8 cellular contexts compared by ENCODE assay signal in genomic region chr6:37169458-37170272, GRCh38. TPM values are rescaled to one million over a fixed set of nuclear protein-coding genes. Genes with fewer than 3 reads are reported as not detected.
DNase-seq lines count a peak whose midpoint lies in the region; ATAC-seq and TF ChIP-seq lines count a peak whose summit lies in the region.

TSS of gene PIM1 (plus strand) at chr6:37170152. CDS start at chr6:37170576, 424 bp downstream.

- peak within 1 kb of the TSS; percentile 94 for H3K4me3 ChIP-seq in adipocyte (ENCODE audit: low read length)
- peak within 1 kb of the TSS; percentile 98 for H3K4me3 ChIP-seq in trophoblast cell (ENCODE audit: low read depth, low read length)
- peak within 1 kb of the TSS; percentile 65 to 97 (median 80) for H3K4me3 ChIP-seq in tibial nerve

- H3K27ac ChIP-seq in trophoblast cell (ENCODE audit: low read depth, low read length) = peak within 1 kb of the TSS; percentile 48
- peak within 1 kb of the TSS; percentile 88 to 97 (median 94) for H3K27ac ChIP-seq in tibial nerve

- no CpG with 5 or more reads among the region's 95 CpGs for WGBS in trophoblast cell (ENCODE audit: extremely low coverage, insufficient coverage, insufficient read length)
- 1% methylated on average over 58 to 73 of the region's 95 CpGs for WGBS in tibial nerve, 2 donors

- H4K91ac ChIP-seq in trophoblast cell (ENCODE audit: low read depth, low read length) = peak within 1 kb of the TSS; percentile 41

- peak within 1 kb of the TSS; percentile 71 for H4K12ac ChIP-seq in trophoblast cell (ENCODE audit: low read depth, low read length)

- H2AK5ac ChIP-seq in trophoblast cell (ENCODE audit: low read length) = no peak within 1 kb of the TSS

- H3K79me1 ChIP-seq in trophoblast cell (ENCODE audit: low read length) = peaks cover 21% of the 10 kb centered on the region

- intact Hi-C loops in cardiac septum (cut with DNase I) = loop anchor here (2.0 to 10.0 kb wide), 5 partner anchors 33 to 405 kb away; partner anchors contain the start of gene C6orf89

- H3K36me3 ChIP-seq in adipocyte (ENCODE audit: control insufficient read depth, insufficient read depth, low read length, severe bottlenecking) (peaks cover 33% of the 10 kb centered on the region), trophoblast cell (ENCODE audit: control insufficient read depth in 1 of 2, insufficient read depth in 2 of 2, low read length in 2 of 2) (peaks cover 13 to 19% of the 10 kb centered on the region in 2 experiments), tibial nerve (peaks cover 0 to 17% (median 16%) of the 10 kb centered on the region in 3 donors)

- H3K18ac ChIP-seq in trophoblast cell (ENCODE audit: low read length) = peak within 1 kb of the TSS; percentile 76

- H2BK120ac ChIP-seq in trophoblast cell (ENCODE audit: insufficient read depth, low read length, poor library complexity) = peak within 1 kb of the TSS; percentile 29

- peak within 1 kb of the TSS; percentile 18 for H2BK5ac ChIP-seq in trophoblast cell (ENCODE audit: low read depth, low read length, poor library complexity)

- TF ChIP-seq CTCF in tibial nerve (IDR thresholded peaks at IDR 0.05) = peak in 2 of 5 experiments; percentile 4 to 6

- H3K79me2 ChIP-seq in trophoblast cell (ENCODE audit: control insufficient read depth, insufficient read depth, low read length, poor library complexity) = peaks cover 8% of the 10 kb centered on the region

- H2BK12ac ChIP-seq in trophoblast cell (ENCODE audit: low read length) = peak within 1 kb of the TSS; percentile 73

- H3K4me2 ChIP-seq in trophoblast cell (ENCODE audit: low read length) = peak within 1 kb of the TSS; percentile 100

- peak; percentile 70 for TF ChIP-seq POLR2A in GM10847 (IDR thresholded peaks at IDR 0.05; ENCODE audit: extremely low read depth, insufficient read length)
- peak; percentile 44 to 75 for TF ChIP-seq POLR2A in tibial nerve (IDR thresholded peaks at IDR 0.05)

- peak; percentile 41 to 70 for TF ChIP-seq EP300 in tibial nerve (IDR thresholded peaks at IDR 0.05)

- H3K9me3 ChIP-seq in adipocyte (ENCODE audit: control insufficient read depth, low read length) (no peaks in the 10 kb centered on the region), trophoblast cell (ENCODE audit: insufficient read depth, low read depth, low read length) (peaks cover 1% of the 10 kb centered on the region), tibial nerve (no peaks in the 10 kb centered on the region)

- ATAC-seq in HG02759 (IDR thresholded peaks at IDR 0.05; ENCODE audit: unreplicated experiment) = peak; percentile 77

- H3K4ac ChIP-seq in trophoblast cell (ENCODE audit: low read depth, low read length) = peak within 1 kb of the TSS; percentile 53

- H3K23ac ChIP-seq in trophoblast cell (ENCODE audit: low read length) = no peak within 1 kb of the TSS

- H3K4me1 ChIP-seq in adipocyte (ENCODE audit: control insufficient read depth, insufficient read depth, low read length) = peaks cover 35% of the 10 kb centered on the region
- peaks cover 0 to 14% of the 10 kb centered on the region in 2 experiments for H3K4me1 ChIP-seq in trophoblast cell (ENCODE audit: control insufficient read depth in 1 of 2, insufficient read depth in 2 of 2, low read length in 2 of 2)
- H3K4me1 ChIP-seq in tibial nerve = peaks cover 0 to 46% (median 8%) of the 10 kb centered on the region in 4 donors

- H4K8ac ChIP-seq in trophoblast cell (ENCODE audit: low read depth, low read length) = peak within 1 kb of the TSS; percentile 51

- DNase-seq in NCI-H1417 treated with DMSO at 0.1 percent for 48 hours (lab: John Stamatoyannopoulos, UW) (peak; percentile 84), T follicular helper cell (ENCODE audit: low read depth) (peak; percentile 99), adipocyte (ENCODE audit: low read depth) (peak; percentile 99), cardiac septum (ENCODE audit: low spot score) (peak; percentile 100), trophoblast cell (peak; percentile 92 to 95), tibial nerve (ENCODE audit: low spot score in 2 of 2) (peak; percentile 99)

- H3K9ac ChIP-seq in adipocyte (ENCODE audit: low read length) (peak within 1 kb of the TSS; percentile 98), trophoblast cell (ENCODE audit: low read length) (peak within 1 kb of the TSS; percentile 92)

- H3K27me3 ChIP-seq in adipocyte (replicated peaks; ENCODE audit: control insufficient read depth, insufficient read depth, low read length) = no peaks in the 10 kb centered on the region
- H3K27me3 ChIP-seq in trophoblast cell (ENCODE audit: insufficient read depth, low read length) = no peaks in the 10 kb centered on the region
- H3K27me3 ChIP-seq in tibial nerve = no peaks in the 10 kb centered on the region

- peak within 1 kb of the TSS; percentile 57 for H3K14ac ChIP-seq in trophoblast cell (ENCODE audit: low read length)

- peak within 1 kb of the TSS; percentile 92 for H2AFZ ChIP-seq in trophoblast cell (ENCODE audit: insufficient read depth, low read length, poor library complexity)

RNA-seq across cellular contexts. Expression of gene PIM1, which starts in this region (rescaled TPM):
- total RNA-seq in cardiac septum (16.6 TPM), tibial nerve (10 to 100 TPM in 1 of 4 donors, 1 to 10 TPM in 3; 2.8 to 22.8 (median 6.6) TPM)
- polyA plus RNA-seq in trophoblast cell (2013) = 11.8 and 13.2 TPM in 2 replicates

Comparison
In these comparisons a context has a peak if more than half of its experiments do, and no peak if none do; other contexts are left out.
1. Peak in every context shown above with its lines: DNase-seq, ATAC-seq, H3K4me3 ChIP-seq and H3K27ac ChIP-seq.